ENCODE assay signal across 13 cellular contexts in the genomic region with DNA sequence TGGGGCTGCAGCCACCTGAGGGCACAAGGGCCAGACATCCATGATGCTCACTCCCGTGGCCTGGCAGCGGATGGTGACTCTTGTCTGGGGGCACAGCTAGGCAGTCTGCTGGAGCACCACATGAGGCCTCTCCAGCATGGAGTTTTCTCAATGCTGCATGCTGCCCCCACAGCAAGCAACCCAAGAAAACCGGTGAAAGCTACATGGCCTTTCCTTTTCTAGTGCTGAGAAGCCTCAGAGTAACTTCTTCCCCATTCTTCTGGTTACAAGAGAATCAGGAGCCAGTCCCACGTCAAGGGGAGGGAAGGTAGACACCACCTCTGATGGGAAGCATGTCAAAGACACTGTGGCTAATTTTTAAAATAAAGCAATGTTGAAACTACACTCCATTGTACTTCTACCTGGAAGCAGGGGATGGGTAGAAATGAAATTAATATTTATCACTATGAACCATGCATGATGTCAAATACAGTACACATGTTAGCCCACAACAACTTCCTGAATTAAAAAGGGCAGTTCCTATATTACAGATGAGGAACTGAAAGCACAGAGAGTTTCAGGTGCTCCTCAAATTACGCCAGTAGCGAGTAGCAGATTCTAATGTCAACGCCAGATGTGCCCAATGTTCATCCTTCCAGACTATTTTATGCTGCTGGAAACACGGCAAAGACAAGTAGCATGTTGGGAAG.
DNase-seq lines count a peak whose midpoint lies in the region; ATAC-seq and TF ChIP-seq lines count a peak whose summit lies in the region.
"Had no signal": no experiment of that assay in that cellular context is flagged by ENCODE, and none has a peak within 500 bp of the region (broad histone marks: within the 10 kb centered on the region; RNA-seq: fewer than 3 reads in every experiment).

No MANE protein-coding gene starts in this region.

- TF ChIP-seq POLR2A in vagina (IDR thresholded peaks at IDR 0.05): no peak

- H3K79me2 ChIP-seq in mesendoderm (ENCODE audit: control insufficient read depth, insufficient read depth, low read length): no peaks in the 10 kb centered on the region

- no peak overlapping the region for H2BK5ac ChIP-seq in mesendoderm (ENCODE audit: low read length)

- H3K9me3 ChIP-seq in vagina (no peaks in the 10 kb centered on the region), SJCRH30 (replicated peaks) (no peaks in the 10 kb centered on the region)
- H3K9me3 ChIP-seq: left ventricle myocardium inferior had no signal

- no peaks in the 10 kb centered on the region for H3K79me1 ChIP-seq in mesendoderm (ENCODE audit: low read length)

- intact Hi-C loops in dendritic cell treated with granulocyte-macrophage colony-stimulating factor and Interleukin-4, amounts not matched to agents 40 ng/mL and 50 ng/mL, for 4 days (cut with micrococcal nuclease): loop anchor here (2.0 to 5.0 kb wide), 5 partner anchors 297 to 1926 kb away; no protein-coding TSS in a partner anchor
- intact Hi-C loops in vagina (cut with DNase I): no loop called here
- intact Hi-C loops in activated CD4-positive, alpha-beta T cell treated with anti-CD3 and anti-CD28 coated beads, Interleukin-2, amount 10 ng/mL, durations not matched to agents 24 days and 14 days (cut with micrococcal nuclease): no loop called here

- no peak overlapping the region for H3K9ac ChIP-seq in mesendoderm (ENCODE audit: low read length)

- ATAC-seq in GM18858 (IDR thresholded peaks at IDR 0.05; ENCODE audit: unreplicated experiment): peak; percentile 100
- peak; percentile 90 for ATAC-seq in GM21737 (IDR thresholded peaks at IDR 0.05; ENCODE audit: unreplicated experiment)
- peak; percentile 91 for ATAC-seq in HG03439 (IDR thresholded peaks at IDR 0.05; ENCODE audit: unreplicated experiment)

- peaks cover 57% of the 10 kb centered on the region for H3K27me3 Mint-ChIP-seq in dendritic cell treated with granulocyte-macrophage colony-stimulating factor and Interleukin-4, amounts not matched to agents 40 ng/mL and 50 ng/mL, for 4 days
- H3K27me3 Mint-ChIP-seq in activated CD4-positive, alpha-beta T cell treated with anti-CD3 and anti-CD28 coated beads, Interleukin-2, amount 10 ng/mL, durations not matched to agents 24 days and 14 days: no peaks in the 10 kb centered on the region

- H3K27ac ChIP-seq in vagina (no peak overlapping the region), mesendoderm (ENCODE audit: low read depth, low read length) (no peak overlapping the region), SJCRH30 (no peak overlapping the region)
- H3K27ac ChIP-seq: left ventricle myocardium inferior had no signal

- peaks cover 30% of the 10 kb centered on the region for H3K4me1 Mint-ChIP-seq in dendritic cell treated with granulocyte-macrophage colony-stimulating factor and Interleukin-4, amounts not matched to agents 40 ng/mL and 50 ng/mL, for 4 days (ENCODE audit: low read depth)
- H3K4me1 Mint-ChIP-seq in activated CD4-positive, alpha-beta T cell treated with anti-CD3 and anti-CD28 coated beads, Interleukin-2, amount 10 ng/mL, durations not matched to agents 24 days and 14 days: no peaks in the 10 kb centered on the region
- H3K4me1 Mint-ChIP-seq: activated naive CD8-positive, alpha-beta T cell treated with anti-CD3 and anti-CD28 coated beads, Interleukin-2, amount 10 ng/mL, durations not matched to agents 7 days and 5 days had no signal

- H2AK5ac ChIP-seq in mesendoderm (ENCODE audit: low read length): no peak overlapping the region

- H3K36me3 ChIP-seq in vagina: no peaks in the 10 kb centered on the region
- H3K36me3 ChIP-seq in mesendoderm (ENCODE audit: control insufficient read depth, insufficient read depth, low read length): no peaks in the 10 kb centered on the region
- H3K36me3 ChIP-seq in SJCRH30: no peaks in the 10 kb centered on the region
- H3K36me3 ChIP-seq: left ventricle myocardium inferior had no signal

- peaks cover 6% of the 10 kb centered on the region for H3K36me3 Mint-ChIP-seq in dendritic cell treated with granulocyte-macrophage colony-stimulating factor and Interleukin-4, amounts not matched to agents 40 ng/mL and 50 ng/mL, for 4 days (ENCODE audit: low read depth)
- no peaks in the 10 kb centered on the region for H3K36me3 Mint-ChIP-seq in activated CD4-positive, alpha-beta T cell treated with anti-CD3 and anti-CD28 coated beads, Interleukin-2, amount 10 ng/mL, durations not matched to agents 24 days and 14 days (ENCODE audit: low read depth)
- H3K36me3 Mint-ChIP-seq: activated naive CD8-positive, alpha-beta T cell treated with anti-CD3 and anti-CD28 coated beads, Interleukin-2, amount 10 ng/mL, durations not matched to agents 7 days and 5 days had no signal

- DNase-seq in vagina (ENCODE audit: extremely low spot score in 2 of 2) (no peak), mesendoderm (no peak), SJCRH30 (no peak)
- DNase-seq in activated CD4-positive, alpha-beta T cell treated with anti-CD3 and anti-CD28 coated beads, Interleukin-2, amount 10 ng/mL, durations not matched to agents 24 days and 14 days: no peak
- DNase-seq: activated B cell treated with CpG ODN at 0.5 μM for 24 hours; activated naive CD8-positive, alpha-beta T cell treated with anti-CD3 and anti-CD28 coated beads, Interleukin-2, amount 10 ng/mL, durations not matched to agents 7 days and 5 days; left ventricle myocardium inferior; NCI-H526 had no signal

- H3K27ac Mint-ChIP-seq in dendritic cell treated with granulocyte-macrophage colony-stimulating factor and Interleukin-4, amounts not matched to agents 40 ng/mL and 50 ng/mL, for 4 days: no peak overlapping the region
- no peak overlapping the region for H3K27ac Mint-ChIP-seq in activated CD4-positive, alpha-beta T cell treated with anti-CD3 and anti-CD28 coated beads, Interleukin-2, amount 10 ng/mL, durations not matched to agents 24 days and 14 days
- H3K27ac Mint-ChIP-seq: activated B cell treated with CpG ODN at 0.5 μM for 24 hours; activated naive CD8-positive, alpha-beta T cell treated with anti-CD3 and anti-CD28 coated beads, Interleukin-2, amount 10 ng/mL, durations not matched to agents 7 days and 5 days had no signal

- H3K56ac ChIP-seq in mesendoderm (ENCODE audit: low read length): no peak overlapping the region

- no CpG with 5 or more reads among the region's 8 CpGs for WGBS in mesendoderm (ENCODE audit: extremely low coverage, insufficient coverage, low lambda C conversion rate)

- H3K27me3 ChIP-seq in vagina (no peaks in the 10 kb centered on the region), mesendoderm (ENCODE audit: insufficient read depth, low read length, poor library complexity) (no peaks in the 10 kb centered on the region), SJCRH30 (no peaks in the 10 kb centered on the region)

- H3K4me2 ChIP-seq in mesendoderm (ENCODE audit: low read length): no peak overlapping the region

- H3K4me3 Mint-ChIP-seq in dendritic cell treated with granulocyte-macrophage colony-stimulating factor and Interleukin-4, amounts not matched to agents 40 ng/mL and 50 ng/mL, for 4 days: peak overlapping the region; percentile 23
- no peak overlapping the region for H3K4me3 Mint-ChIP-seq in activated CD4-positive, alpha-beta T cell treated with anti-CD3 and anti-CD28 coated beads, Interleukin-2, amount 10 ng/mL, durations not matched to agents 24 days and 14 days
- H3K4me3 Mint-ChIP-seq: activated B cell treated with CpG ODN at 0.5 μM for 24 hours; activated naive CD8-positive, alpha-beta T cell treated with anti-CD3 and anti-CD28 coated beads, Interleukin-2, amount 10 ng/mL, durations not matched to agents 7 days and 5 days had no signal

- H2BK15ac ChIP-seq in mesendoderm (replicated peaks; ENCODE audit: low read depth): no peak overlapping the region

- H3K4me3 ChIP-seq in vagina: no peak overlapping the region
- H3K4me3 ChIP-seq in mesendoderm (ENCODE audit: low read length): no peak overlapping the region
- no peak overlapping the region for H3K4me3 ChIP-seq in SJCRH30
- H3K4me3 ChIP-seq: left ventricle myocardium inferior, skin epidermis had no signal

- H4K8ac ChIP-seq in mesendoderm (ENCODE audit: low read depth, low read length): no peak overlapping the region

- H4K5ac ChIP-seq in mesendoderm (ENCODE audit: low read length): no peak overlapping the region

- H2BK120ac ChIP-seq in mesendoderm (ENCODE audit: low read depth, low read length): no peak overlapping the region

- H3K9me3 Mint-ChIP-seq in dendritic cell treated with granulocyte-macrophage colony-stimulating factor and Interleukin-4, amounts not matched to agents 40 ng/mL and 50 ng/mL, for 4 days: peaks cover 14% of the 10 kb centered on the region
- H3K9me3 Mint-ChIP-seq in activated CD4-positive, alpha-beta T cell treated with anti-CD3 and anti-CD28 coated beads, Interleukin-2, amount 10 ng/mL, durations not matched to agents 24 days and 14 days: no peaks in the 10 kb centered on the region
- H3K9me3 Mint-ChIP-seq: activated naive CD8-positive, alpha-beta T cell treated with anti-CD3 and anti-CD28 coated beads, Interleukin-2, amount 10 ng/mL, durations not matched to agents 7 days and 5 days had no signal

- no peak overlapping the region for H3K4ac ChIP-seq in mesendoderm (ENCODE audit: low read depth, low read length)

- no peak for TF ChIP-seq CTCF in vagina (IDR thresholded peaks at IDR 0.05)

- no peak overlapping the region for H3K23ac ChIP-seq in mesendoderm (ENCODE audit: low read length)

- no peaks in the 10 kb centered on the region for H3K4me1 ChIP-seq in vagina
- no peaks in the 10 kb centered on the region for H3K4me1 ChIP-seq in mesendoderm (ENCODE audit: control insufficient read depth, low read depth, low read length)
- no peaks in the 10 kb centered on the region for H3K4me1 ChIP-seq in SJCRH30
- H3K4me1 ChIP-seq: left ventricle myocardium inferior had no signal

- no peak overlapping the region for H3K18ac ChIP-seq in mesendoderm (ENCODE audit: low read length)
